ENCODE assay signal across 8 cellular contexts in the genomic region with DNA sequence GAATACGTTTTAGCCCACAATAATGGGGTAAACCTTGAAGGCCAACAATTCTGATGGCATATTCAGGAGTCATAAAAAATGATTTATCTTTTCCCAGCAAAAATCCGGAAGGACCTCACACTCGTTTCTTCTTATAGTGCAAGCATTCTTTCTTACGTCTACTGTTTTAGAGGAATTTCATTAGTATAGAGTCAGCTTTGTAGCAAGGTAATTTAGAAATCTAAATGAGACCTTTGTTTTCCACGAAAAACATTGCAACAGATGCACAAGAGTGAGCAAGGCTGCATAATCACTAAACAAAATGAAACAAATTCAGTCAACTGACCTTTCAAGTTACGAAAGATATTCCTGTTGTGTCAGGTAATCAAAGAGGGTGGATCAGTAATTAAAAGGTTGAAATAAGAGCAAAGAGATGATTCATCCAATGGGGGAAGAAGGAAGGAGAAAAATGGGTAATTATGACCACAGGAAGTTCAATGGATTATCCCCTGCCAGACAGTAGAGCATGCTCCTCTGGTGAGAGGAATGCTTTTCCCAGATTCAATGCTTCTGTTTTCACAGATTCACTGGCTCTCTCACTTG. TPM values are rescaled to one million over a fixed set of nuclear protein-coding genes. Genes with fewer than 3 reads are reported as not detected.
A peak's percentile ranks its signal among the peaks of the same experiment; 100 is the strongest.
DNase-seq lines count a peak whose midpoint lies in the region; ATAC-seq, FAIRE-seq and TF ChIP-seq lines count a peak whose summit lies in the region.

No MANE protein-coding gene starts in this region.

- peaks cover 33% of the 10 kb centered on the region for H3K4me1 Mint-ChIP-seq in endodermal cell

- TF ChIP-seq CTCF in PC-3 (conservative IDR thresholded peaks at IDR 0.05; ENCODE audit: low read depth, low read length) (no peak; the same call in 1 of the 2 replicates), endodermal cell (conservative IDR thresholded peaks at IDR 0.05) (no peak), pancreas (IDR thresholded peaks at IDR 0.05) (no peak)

- H4K20me1 ChIP-seq in PC-3 (ENCODE audit: low read length), result peaks cover 39% of the 10 kb centered on the region

- peaks cover 24% of the 10 kb centered on the region for H3K4me1 ChIP-seq in PC-3 (ENCODE audit: insufficient read depth, low read length)
- peaks cover 4% of the 10 kb centered on the region for H3K4me1 ChIP-seq in endodermal cell (ENCODE audit: control insufficient read depth, insufficient read depth, low read length)
- peaks cover 20 to 31% (median 26%) of the 10 kb centered on the region in 3 donors for H3K4me1 ChIP-seq in pancreas

- H3F3A ChIP-seq in PC-3 (ENCODE audit: low read length, unreplicated experiment), result no peaks in the 10 kb centered on the region

- H3K9me3 ChIP-seq in PC-3 (ENCODE audit: low read length), result no peaks in the 10 kb centered on the region
- H3K9me3 ChIP-seq in endodermal cell (ENCODE audit: control insufficient read depth, low read length), result peaks cover 9% of the 10 kb centered on the region
- H3K9me3 ChIP-seq in pancreas, result no peaks in the 10 kb centered on the region

- peaks cover 18% of the 10 kb centered on the region for H3K36me3 Mint-ChIP-seq in endodermal cell (ENCODE audit: low read depth)

- H2AFZ ChIP-seq in PC-3 (ENCODE audit: low read length), result peak overlapping the region; percentile 93

- H3K36me3 ChIP-seq in PC-3 (ENCODE audit: low read depth, low read length) (peaks cover 13% of the 10 kb centered on the region), endodermal cell (ENCODE audit: control insufficient read depth, insufficient read depth, low read length) (peaks cover 13% of the 10 kb centered on the region), pancreas (no peaks in the 10 kb centered on the region)

- peak overlapping the region; percentile 13 for H3K27ac ChIP-seq in PC-3 (ENCODE audit: low read length)
- no peak overlapping the region for H3K27ac ChIP-seq in endodermal cell (ENCODE audit: low read depth, low read length)
- peak overlapping the region; percentile 95 to 99 (median 98) for H3K27ac ChIP-seq in pancreas

- TSS peak; percentile 80 for BruUV-seq in PC-3 (replicated peaks; lab: Mats Ljungman, UMichigan)

- peaks cover 5% of the 10 kb centered on the region for H3K9me3 Mint-ChIP-seq in endodermal cell

- H3K27ac Mint-ChIP-seq in endodermal cell, result peak overlapping the region; percentile 100

- H3K9ac ChIP-seq in PC-3 (ENCODE audit: low read length), result peak overlapping the region; percentile 99
- H3K9ac ChIP-seq in endodermal cell (ENCODE audit: extremely low read depth, low read length, poor library complexity, severe bottlenecking), result peak overlapping the region; percentile 100

- CTCF ChIA-PET in PC-3 (lab: Charles Lee), result no interaction called here

- ATAC-seq in PC-3 (no peak), pancreas (no peak), GM19455 (IDR thresholded peaks at IDR 0.05; ENCODE audit: unreplicated experiment) (no peak)

- H3K4me3 ChIP-seq in PC-3 (ENCODE audit: low read length) (peak overlapping the region; percentile 89), endodermal cell (ENCODE audit: low read length) (peak overlapping the region; percentile 93), pancreas (peak overlapping the region; percentile 73 to 80 (median 78))

- H3K4me2 ChIP-seq in PC-3 (ENCODE audit: low read length), result peak overlapping the region; percentile 94

- H3K27me3 Mint-ChIP-seq in endodermal cell (ENCODE audit: insufficient read depth), result peaks cover 2% of the 10 kb centered on the region

- FAIRE-seq in pancreas (lab: Jason Lieb, UNC), result no peak

- intact Hi-C loops in PC-3 (cut with micrococcal nuclease) (no loop called here), pancreas (cut with DNase I) (no loop called here)

- POLR2A ChIA-PET in PC-3 (lab: Charles Lee; ENCODE audit: unreplicated experiment), result no interaction called here

- 59 to 61% methylated on average over 4 to 6 of the region's 6 CpGs for WGBS in endodermal cell (ENCODE audit: insufficient coverage in 1 of 2, insufficient read length in 1 of 2), 2 experiments
- WGBS in pancreas, 2 donors, result 21 to 26% methylated on average over 6 of the region's 6 CpGs

- peak; percentile 45 for DNase-seq in NOMO-1 treated with DMSO at 0.1 percent for 48 hours (lab: John Stamatoyannopoulos, UW; ENCODE audit: unreplicated experiment)
- DNase-seq in NOMO-1 treated with dmso at 0.1 percent for 144 hours (lab: John Stamatoyannopoulos, UW; ENCODE audit: unreplicated experiment), result no peak
- no peak for DNase-seq in PC-3
- DNase-seq in endodermal cell, result no peak
- no peak for DNase-seq in pancreas
- DNase-seq in epidermal melanocyte (ENCODE audit: insufficient read length, low spot score), result no peak
- DNase-seq in SKM-1 treated with dmso at 0.1 percent for 144 hours (lab: John Stamatoyannopoulos, UW; ENCODE audit: unreplicated experiment), result no peak

- no peaks in the 10 kb centered on the region for H3K9me2 ChIP-seq in PC-3 (replicated peaks; ENCODE audit: low read length)

- peaks cover 45% of the 10 kb centered on the region for H3K79me2 ChIP-seq in PC-3 (ENCODE audit: low read length)

- H3K4me3 Mint-ChIP-seq in endodermal cell, result peak overlapping the region; percentile 100

- no peaks in the 10 kb centered on the region for H3K27me3 ChIP-seq in PC-3 (ENCODE audit: low read length)
- no peaks in the 10 kb centered on the region for H3K27me3 ChIP-seq in endodermal cell (ENCODE audit: control insufficient read depth, insufficient read depth, low read length, poor library complexity, severe bottlenecking)
- H3K27me3 ChIP-seq in pancreas, result no peaks in the 10 kb centered on the region

RNA-seq across cellular contexts. Expression of gene CSDE1, which starts 0.6 kb away (rescaled TPM):
- total RNA-seq in PC-3 (2014; rRNA removed) (380 and 480 TPM in 2 replicates), endodermal cell (100 to 1,000 TPM; 491 to 517 TPM), pancreas (100 to 1,000 TPM; 268 to 346 (median 320) TPM)
- 479 TPM for polyA plus RNA-seq in endodermal cell (2013, experiment 1 of 2)
- polyA plus RNA-seq in endodermal cell (2013, experiment 2 of 2), result 449 TPM
- polyA plus RNA-seq in pancreas, result 100 to 1,000 TPM in 1 of 2 donors, 10 to 100 TPM in 1; 61.4 to 114 TPM

RNA-seq across cellular contexts. Expression of gene SIKE1, which starts 22.1 kb away (rescaled TPM):
- total RNA-seq in PC-3 (2014; rRNA removed), result 104 and 136 TPM in 2 replicates
- 10 to 100 TPM; 69.0 to 72.2 TPM for total RNA-seq in endodermal cell
- polyA plus RNA-seq in endodermal cell (2013, experiment 1 of 2), result 48.4 TPM
- 46.5 TPM for polyA plus RNA-seq in endodermal cell (2013, experiment 2 of 2)
- 10 to 100 TPM; 11.7 to 23.5 (median 18.8) TPM for total RNA-seq in pancreas
- 1 to 10 TPM; 8.6 to 10.0 TPM for polyA plus RNA-seq in pancreas

RNA-seq across cellular contexts. Expression of gene NRAS, which starts 41.8 kb away (rescaled TPM):
- 12.6 and 15.1 TPM in 2 replicates for total RNA-seq in PC-3 (2014; rRNA removed)
- total RNA-seq in endodermal cell, result 10 to 100 TPM; 75.0 to 78.0 TPM
- polyA plus RNA-seq in endodermal cell (2013, experiment 1 of 2), result 70.5 TPM
- polyA plus RNA-seq in endodermal cell (2013, experiment 2 of 2), result 71.0 TPM
- total RNA-seq in pancreas, result 10 to 100 TPM in 4 of 6 donors, 1 to 10 TPM in 2; 6.5 to 18.4 (median 10.8) TPM
- polyA plus RNA-seq in pancreas, result 1 to 10 TPM; 5.4 to 8.5 TPM
